ENCODE assay signal across 1 cellular context in the genomic region with DNA sequence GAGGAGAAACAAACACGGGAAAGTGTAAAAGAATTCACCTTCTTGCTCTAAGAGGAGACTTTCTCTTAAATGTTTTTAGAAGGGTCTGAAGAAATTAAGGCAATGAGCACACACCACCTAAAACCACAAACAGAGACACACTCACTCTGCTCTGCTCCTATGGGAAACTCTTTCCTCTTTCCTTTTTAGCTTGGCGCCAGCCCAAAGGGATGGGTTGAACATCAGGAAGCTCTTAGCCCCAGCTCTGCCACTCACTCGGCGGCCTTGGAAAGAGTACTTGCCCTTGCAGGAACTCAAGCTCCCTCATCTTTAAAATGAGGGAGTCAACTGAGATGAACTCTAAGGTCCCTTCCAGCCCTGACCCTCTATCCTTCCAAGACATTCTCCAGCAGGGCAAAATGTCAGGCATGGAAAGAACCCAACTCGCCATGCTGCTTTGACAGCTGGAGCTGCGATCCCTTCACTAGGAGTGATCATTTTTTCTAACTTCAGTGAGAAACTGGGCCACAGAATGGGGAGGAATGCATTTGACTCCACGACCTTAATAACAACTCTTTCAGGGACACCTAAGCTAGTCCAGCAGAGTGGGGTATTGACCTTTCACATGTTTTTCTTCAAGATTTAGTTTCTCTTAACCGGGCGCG.
TF ChIP-seq lines count a peak whose summit lies in the region.

No MANE protein-coding gene starts in this region.

TF ChIP-seq in HepG2, 621 proteins besides CTCF, POLR2A, EP300 and RAD21 (continued from another document):
- TF ChIP-seq, protein P1, sequence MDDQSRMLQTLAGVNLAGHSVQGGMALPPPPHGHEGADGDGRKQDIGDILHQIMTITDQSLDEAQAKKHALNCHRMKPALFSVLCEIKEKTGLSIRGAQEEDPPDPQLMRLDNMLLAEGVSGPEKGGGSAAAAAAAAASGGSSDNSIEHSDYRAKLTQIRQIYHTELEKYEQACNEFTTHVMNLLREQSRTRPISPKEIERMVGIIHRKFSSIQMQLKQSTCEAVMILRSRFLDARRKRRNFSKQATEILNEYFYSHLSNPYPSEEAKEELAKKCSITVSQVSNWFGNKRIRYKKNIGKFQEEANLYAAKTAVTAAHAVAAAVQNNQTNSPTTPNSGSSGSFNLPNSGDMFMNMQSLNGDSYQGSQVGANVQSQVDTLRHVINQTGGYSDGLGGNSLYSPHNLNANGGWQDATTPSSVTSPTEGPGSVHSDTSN (CRISPR knock-in tag; IDR thresholded peaks at IDR 0.05; ENCODE audit: borderline replicate concordance) = no peak
- TF ChIP-seq RELA (CRISPR knock-in tag; IDR thresholded peaks at IDR 0.05) (no peak), DNMT1 (CRISPR knock-in tag; IDR thresholded peaks at IDR 0.05) (0 out of 2 replicates have a peak, but pooled peaks have one; percentile 54), SMAD1 (CRISPR knock-in tag; IDR thresholded peaks at IDR 0.05; ENCODE audit: borderline replicate concordance, low read depth) (no peak), HOXD1 (CRISPR knock-in tag; IDR thresholded peaks at IDR 0.05) (no peak), ERF (CRISPR knock-in tag; IDR thresholded peaks at IDR 0.05) (no peak), MBD4 (IDR thresholded peaks at IDR 0.05; ENCODE audit: borderline replicate concordance, low read length) (no peak), ZNF335 (CRISPR knock-in tag; IDR thresholded peaks at IDR 0.05) (no peak), ZNF33A (CRISPR knock-in tag; IDR thresholded peaks at IDR 0.05; ENCODE audit: borderline replicate concordance) (no peak), ATAD3A (CRISPR knock-in tag; IDR thresholded peaks at IDR 0.05) (no peak), BRD4 (CRISPR knock-in tag; IDR thresholded peaks at IDR 0.05) (no peak), ZKSCAN5 (CRISPR knock-in tag; IDR thresholded peaks at IDR 0.05) (no peak), IKZF4 (CRISPR knock-in tag; IDR thresholded peaks at IDR 0.05; ENCODE audit: borderline replicate concordance, low read depth, not compliant biosample characterization) (no peak), ZNF337 (CRISPR knock-in tag; IDR thresholded peaks at IDR 0.05; ENCODE audit: borderline replicate concordance, low read depth) (0 out of 2 replicates have a peak, but pooled peaks have one; percentile 8), NKX3-1 (CRISPR knock-in tag; IDR thresholded peaks at IDR 0.05) (no peak), ZNF562 (CRISPR knock-in tag; IDR thresholded peaks at IDR 0.05; ENCODE audit: borderline replicate concordance) (no peak), ZNF329 (CRISPR knock-in tag; IDR thresholded peaks at IDR 0.05; ENCODE audit: low read depth) (no peak), POLR2G (IDR thresholded peaks at IDR 0.05; ENCODE audit: low read depth, low read length) (no peak), PHF20 (CRISPR knock-in tag; IDR thresholded peaks at IDR 0.05) (no peak), KLF9 (CRISPR knock-in tag; IDR thresholded peaks at IDR 0.05; ENCODE audit: low read depth) (no peak), SALL1 (CRISPR knock-in tag; IDR thresholded peaks at IDR 0.05) (no peak), GTF3A (CRISPR knock-in tag; conservative IDR thresholded peaks at IDR 0.05) (no peak), ZNF326 (CRISPR knock-in tag; IDR thresholded peaks at IDR 0.05; ENCODE audit: borderline replicate concordance) (no peak)
- TF ChIP-seq, protein P2, sequence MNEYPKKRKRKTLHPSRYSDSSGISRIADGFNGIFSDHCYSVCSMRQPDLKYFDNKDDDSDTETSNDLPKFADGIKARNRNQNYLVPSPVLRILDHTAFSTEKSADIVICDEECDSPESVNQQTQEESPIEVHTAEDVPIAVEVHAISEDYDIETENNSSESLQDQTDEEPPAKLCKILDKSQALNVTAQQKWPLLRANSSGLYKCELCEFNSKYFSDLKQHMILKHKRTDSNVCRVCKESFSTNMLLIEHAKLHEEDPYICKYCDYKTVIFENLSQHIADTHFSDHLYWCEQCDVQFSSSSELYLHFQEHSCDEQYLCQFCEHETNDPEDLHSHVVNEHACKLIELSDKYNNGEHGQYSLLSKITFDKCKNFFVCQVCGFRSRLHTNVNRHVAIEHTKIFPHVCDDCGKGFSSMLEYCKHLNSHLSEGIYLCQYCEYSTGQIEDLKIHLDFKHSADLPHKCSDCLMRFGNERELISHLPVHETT (CRISPR knock-in tag; conservative IDR thresholded peaks at IDR 0.05) = no peak
- TF ChIP-seq, protein P3, sequence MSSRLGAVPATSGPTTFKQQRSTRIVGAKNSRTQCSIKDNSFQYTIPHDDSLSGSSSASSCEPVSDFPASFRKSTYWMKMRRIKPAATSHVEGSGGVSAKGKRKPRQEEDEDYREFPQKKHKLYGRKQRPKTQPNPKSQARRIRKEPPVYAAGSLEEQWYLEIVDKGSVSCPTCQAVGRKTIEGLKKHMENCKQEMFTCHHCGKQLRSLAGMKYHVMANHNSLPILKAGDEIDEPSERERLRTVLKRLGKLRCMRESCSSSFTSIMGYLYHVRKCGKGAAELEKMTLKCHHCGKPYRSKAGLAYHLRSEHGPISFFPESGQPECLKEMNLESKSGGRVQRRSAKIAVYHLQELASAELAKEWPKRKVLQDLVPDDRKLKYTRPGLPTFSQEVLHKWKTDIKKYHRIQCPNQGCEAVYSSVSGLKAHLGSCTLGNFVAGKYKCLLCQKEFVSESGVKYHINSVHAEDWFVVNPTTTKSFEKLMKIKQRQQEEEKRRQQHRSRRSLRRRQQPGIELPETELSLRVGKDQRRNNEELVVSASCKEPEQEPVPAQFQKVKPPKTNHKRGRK (CRISPR knock-in tag; IDR thresholded peaks at IDR 0.05) = no peak
- TF ChIP-seq, protein P4, sequence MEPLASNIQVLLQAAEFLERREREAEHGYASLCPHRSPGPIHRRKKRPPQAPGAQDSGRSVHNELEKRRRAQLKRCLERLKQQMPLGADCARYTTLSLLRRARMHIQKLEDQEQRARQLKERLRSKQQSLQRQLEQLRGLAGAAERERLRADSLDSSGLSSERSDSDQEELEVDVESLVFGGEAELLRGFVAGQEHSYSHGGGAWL (CRISPR knock-in tag; IDR thresholded peaks at IDR 0.05) = no peak
- TF ChIP-seq, protein P5, sequence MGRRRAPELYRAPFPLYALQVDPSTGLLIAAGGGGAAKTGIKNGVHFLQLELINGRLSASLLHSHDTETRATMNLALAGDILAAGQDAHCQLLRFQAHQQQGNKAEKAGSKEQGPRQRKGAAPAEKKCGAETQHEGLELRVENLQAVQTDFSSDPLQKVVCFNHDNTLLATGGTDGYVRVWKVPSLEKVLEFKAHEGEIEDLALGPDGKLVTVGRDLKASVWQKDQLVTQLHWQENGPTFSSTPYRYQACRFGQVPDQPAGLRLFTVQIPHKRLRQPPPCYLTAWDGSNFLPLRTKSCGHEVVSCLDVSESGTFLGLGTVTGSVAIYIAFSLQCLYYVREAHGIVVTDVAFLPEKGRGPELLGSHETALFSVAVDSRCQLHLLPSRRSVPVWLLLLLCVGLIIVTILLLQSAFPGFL (CRISPR knock-in tag; IDR thresholded peaks at IDR 0.05) = no peak
- TF ChIP-seq, protein P6, sequence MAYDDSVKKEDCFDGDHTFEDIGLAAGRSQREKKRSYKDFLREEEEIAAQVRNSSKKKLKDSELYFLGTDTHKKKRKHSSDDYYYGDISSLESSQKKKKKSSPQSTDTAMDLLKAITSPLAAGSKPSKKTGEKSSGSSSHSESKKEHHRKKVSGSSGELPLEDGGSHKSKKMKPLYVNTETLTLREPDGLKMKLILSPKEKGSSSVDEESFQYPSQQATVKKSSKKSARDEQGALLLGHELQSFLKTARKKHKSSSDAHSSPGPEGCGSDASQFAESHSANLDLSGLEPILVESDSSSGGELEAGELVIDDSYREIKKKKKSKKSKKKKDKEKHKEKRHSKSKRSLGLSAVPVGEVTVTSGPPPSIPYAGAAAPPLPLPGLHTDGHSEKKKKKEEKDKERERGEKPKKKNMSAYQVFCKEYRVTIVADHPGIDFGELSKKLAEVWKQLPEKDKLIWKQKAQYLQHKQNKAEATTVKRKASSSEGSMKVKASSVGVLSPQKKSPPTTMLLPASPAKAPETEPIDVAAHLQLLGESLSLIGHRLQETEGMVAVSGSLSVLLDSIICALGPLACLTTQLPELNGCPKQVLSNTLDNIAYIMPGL (CRISPR knock-in tag; IDR thresholded peaks at IDR 0.05; ENCODE audit: borderline replicate concordance in 1 of 2, low read depth in 1 of 2) = no peak
- TF ChIP-seq, protein P7, sequence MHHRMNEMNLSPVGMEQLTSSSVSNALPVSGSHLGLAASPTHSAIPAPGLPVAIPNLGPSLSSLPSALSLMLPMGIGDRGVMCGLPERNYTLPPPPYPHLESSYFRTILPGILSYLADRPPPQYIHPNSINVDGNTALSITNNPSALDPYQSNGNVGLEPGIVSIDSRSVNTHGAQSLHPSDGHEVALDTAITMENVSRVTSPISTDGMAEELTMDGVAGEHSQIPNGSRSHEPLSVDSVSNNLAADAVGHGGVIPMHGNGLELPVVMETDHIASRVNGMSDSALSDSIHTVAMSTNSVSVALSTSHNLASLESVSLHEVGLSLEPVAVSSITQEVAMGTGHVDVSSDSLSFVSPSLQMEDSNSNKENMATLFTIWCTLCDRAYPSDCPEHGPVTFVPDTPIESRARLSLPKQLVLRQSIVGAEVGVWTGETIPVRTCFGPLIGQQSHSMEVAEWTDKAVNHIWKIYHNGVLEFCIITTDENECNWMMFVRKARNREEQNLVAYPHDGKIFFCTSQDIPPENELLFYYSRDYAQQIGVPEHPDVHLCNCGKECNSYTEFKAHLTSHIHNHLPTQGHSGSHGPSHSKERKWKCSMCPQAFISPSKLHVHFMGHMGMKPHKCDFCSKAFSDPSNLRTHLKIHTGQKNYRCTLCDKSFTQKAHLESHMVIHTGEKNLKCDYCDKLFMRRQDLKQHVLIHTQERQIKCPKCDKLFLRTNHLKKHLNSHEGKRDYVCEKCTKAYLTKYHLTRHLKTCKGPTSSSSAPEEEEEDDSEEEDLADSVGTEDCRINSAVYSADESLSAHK (CRISPR knock-in tag; IDR thresholded peaks at IDR 0.05; ENCODE audit: borderline replicate concordance) = no peak
